Comparison of ENCODE assay signal across 1 cellular context in genomic region chr5:135243194-135244191, GRCh38.
TF ChIP-seq lines count a peak whose summit lies in the region.

No MANE protein-coding gene starts in this region.

TF ChIP-seq in HepG2, 621 proteins besides CTCF, POLR2A, EP300 and RAD21 (continued from another document and continues in another):
- TF ChIP-seq AHDC1 (CRISPR knock-in tag; IDR thresholded peaks at IDR 0.05; ENCODE audit: borderline replicate concordance) (no peak), ZNF225 (CRISPR knock-in tag; IDR thresholded peaks at IDR 0.05) (0 out of 2 replicates have a peak, but pooled peaks have one; percentile 20), ZNF275 (CRISPR knock-in tag; IDR thresholded peaks at IDR 0.05; ENCODE audit: borderline replicate concordance) (no peak), TEAD2 (CRISPR knock-in tag; IDR thresholded peaks at IDR 0.05) (no peak), ZNF431 (CRISPR knock-in tag; IDR thresholded peaks at IDR 0.05; ENCODE audit: borderline replicate concordance, low read depth) (no peak), TRAFD1 (CRISPR knock-in tag; IDR thresholded peaks at IDR 0.05; ENCODE audit: borderline replicate concordance) (no peak), TEF (CRISPR knock-in tag; IDR thresholded peaks at IDR 0.05) (peak; percentile 49; the same call in 1 of the 2 replicates), NRL (CRISPR knock-in tag; IDR thresholded peaks at IDR 0.05; ENCODE audit: borderline replicate concordance) (no peak), TP53 (CRISPR knock-in tag; conservative IDR thresholded peaks at IDR 0.05) (no peak), ZNF383 (CRISPR knock-in tag; IDR thresholded peaks at IDR 0.05; ENCODE audit: borderline replicate concordance) (no peak), ZBTB7B (CRISPR knock-in tag; IDR thresholded peaks at IDR 0.05) (peak; percentile 79), MTA1 (CRISPR knock-in tag; IDR thresholded peaks at IDR 0.05; ENCODE audit: borderline replicate concordance) (peak; percentile 64; the same call in 1 of the 2 replicates), MTERF4 (CRISPR knock-in tag; IDR thresholded peaks at IDR 0.05) (no peak), AKNA (CRISPR knock-in tag; IDR thresholded peaks at IDR 0.05; ENCODE audit: borderline replicate concordance) (no peak), PAXIP1 (CRISPR knock-in tag; conservative IDR thresholded peaks at IDR 0.05) (peak; percentile 38), KDM4B (CRISPR knock-in tag; IDR thresholded peaks at IDR 0.05) (no peak), ZNF331 (CRISPR knock-in tag; IDR thresholded peaks at IDR 0.05) (peak; percentile 77), KAT8 (CRISPR knock-in tag; IDR thresholded peaks at IDR 0.05) (0 out of 2 replicates have a peak, but pooled peaks have one; percentile 18), GABPB1 (CRISPR knock-in tag; IDR thresholded peaks at IDR 0.05) (no peak), ZNF138 (CRISPR knock-in tag; IDR thresholded peaks at IDR 0.05; ENCODE audit: low read depth) (no peak), TGIF2 (CRISPR knock-in tag; IDR thresholded peaks at IDR 0.05) (no peak), ZNF598 (CRISPR knock-in tag; IDR thresholded peaks at IDR 0.05; ENCODE audit: borderline replicate concordance) (no peak), HCFC1 (IDR thresholded peaks at IDR 0.05; ENCODE audit: low read depth, low read length) (no peak), NCOA2 (CRISPR knock-in tag; IDR thresholded peaks at IDR 0.05) (peak; percentile 38; the same call in 1 of the 2 replicates), ZNF263 (CRISPR knock-in tag; IDR thresholded peaks at IDR 0.05) (peak; percentile 42; the same call in 1 of the 2 replicates), MAFK (conservative IDR thresholded peaks at IDR 0.05 in 1 of 2, IDR thresholded peaks at IDR 0.05 in 1 of 2; ENCODE audit: low read length in 2 of 2) (peak; percentile 28 to 49; a peak in 2 of 4 replicates), RARA (CRISPR knock-in tag; IDR thresholded peaks at IDR 0.05) (peak; percentile 92), ZEB1 (IDR thresholded peaks at IDR 0.05; ENCODE audit: insufficient replicate concordance, low read depth) (no peak), DDIT3 (CRISPR knock-in tag; IDR thresholded peaks at IDR 0.05) (no peak), ZNF432 (CRISPR knock-in tag; IDR thresholded peaks at IDR 0.05; ENCODE audit: borderline replicate concordance) (no peak), ZNF570 (CRISPR knock-in tag; IDR thresholded peaks at IDR 0.05; ENCODE audit: borderline replicate concordance) (no peak), TARDBP (CRISPR knock-in tag; IDR thresholded peaks at IDR 0.05) (no peak), SAP130 (CRISPR knock-in tag; IDR thresholded peaks at IDR 0.05; ENCODE audit: low read depth) (peak; percentile 39; the same call in 1 of the 2 replicates), SALL1 (CRISPR knock-in tag; IDR thresholded peaks at IDR 0.05) (peak; percentile 69; the same call in 1 of the 2 replicates), ATF5 (CRISPR knock-in tag; IDR thresholded peaks at IDR 0.05; ENCODE audit: low read depth) (no peak), ZFP41 (CRISPR knock-in tag; IDR thresholded peaks at IDR 0.05; ENCODE audit: borderline replicate concordance) (no peak), ZNF580 (CRISPR knock-in tag; IDR thresholded peaks at IDR 0.05; ENCODE audit: borderline replicate concordance, low read depth) (peak; percentile 36; the same call in 1 of the 2 replicates), ZBTB20 (CRISPR knock-in tag; IDR thresholded peaks at IDR 0.05; ENCODE audit: borderline replicate concordance, low read depth) (no peak)
